Comparison of ENCODE assay signal across 1 cellular context in genomic region chr14:74084277-74085046, GRCh38.
TF ChIP-seq lines count a peak whose summit lies in the region.

Gene ALDH6A1, minus strand, starts transcription at chr14:74084453. Its CDS starts 59 bp downstream, at chr14:74084394.
Gene LIN52, plus strand, starts transcription at chr14:74084956. Its CDS starts 19 bp downstream, at chr14:74084975.

TF ChIP-seq in WTC11, 78 proteins besides CTCF, POLR2A, EP300 and RAD21 (continued from another document):
- no peak for TF ChIP-seq IRF2 (CRISPR knock-in tag; IDR thresholded peaks at IDR 0.05; ENCODE audit: borderline replicate concordance, low read depth)
- TF ChIP-seq, protein P1, sequence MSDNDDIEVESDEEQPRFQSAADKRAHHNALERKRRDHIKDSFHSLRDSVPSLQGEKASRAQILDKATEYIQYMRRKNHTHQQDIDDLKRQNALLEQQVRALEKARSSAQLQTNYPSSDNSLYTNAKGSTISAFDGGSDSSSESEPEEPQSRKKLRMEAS (CRISPR knock-in tag; IDR thresholded peaks at IDR 0.05) = no peak; the same call in 1 of the 2 replicates
- TF ChIP-seq NFYB (CRISPR knock-in tag; conservative IDR thresholded peaks at IDR 0.05; ENCODE audit: low read depth) = peak; percentile 92
- 0 out of 2 replicates have a peak, but pooled peaks have one; percentile 38 for TF ChIP-seq ZNF232 (CRISPR knock-in tag; IDR thresholded peaks at IDR 0.05)
- peak; percentile 2; the same call in 1 of the 2 replicates for TF ChIP-seq NFE2L1 (CRISPR knock-in tag; IDR thresholded peaks at IDR 0.05)
- no peak for TF ChIP-seq ZNF317 (CRISPR knock-in tag; IDR thresholded peaks at IDR 0.05; ENCODE audit: borderline replicate concordance, low read depth)
- TF ChIP-seq HMGXB4 (CRISPR knock-in tag; IDR thresholded peaks at IDR 0.05) = no peak
- TF ChIP-seq, protein P2, sequence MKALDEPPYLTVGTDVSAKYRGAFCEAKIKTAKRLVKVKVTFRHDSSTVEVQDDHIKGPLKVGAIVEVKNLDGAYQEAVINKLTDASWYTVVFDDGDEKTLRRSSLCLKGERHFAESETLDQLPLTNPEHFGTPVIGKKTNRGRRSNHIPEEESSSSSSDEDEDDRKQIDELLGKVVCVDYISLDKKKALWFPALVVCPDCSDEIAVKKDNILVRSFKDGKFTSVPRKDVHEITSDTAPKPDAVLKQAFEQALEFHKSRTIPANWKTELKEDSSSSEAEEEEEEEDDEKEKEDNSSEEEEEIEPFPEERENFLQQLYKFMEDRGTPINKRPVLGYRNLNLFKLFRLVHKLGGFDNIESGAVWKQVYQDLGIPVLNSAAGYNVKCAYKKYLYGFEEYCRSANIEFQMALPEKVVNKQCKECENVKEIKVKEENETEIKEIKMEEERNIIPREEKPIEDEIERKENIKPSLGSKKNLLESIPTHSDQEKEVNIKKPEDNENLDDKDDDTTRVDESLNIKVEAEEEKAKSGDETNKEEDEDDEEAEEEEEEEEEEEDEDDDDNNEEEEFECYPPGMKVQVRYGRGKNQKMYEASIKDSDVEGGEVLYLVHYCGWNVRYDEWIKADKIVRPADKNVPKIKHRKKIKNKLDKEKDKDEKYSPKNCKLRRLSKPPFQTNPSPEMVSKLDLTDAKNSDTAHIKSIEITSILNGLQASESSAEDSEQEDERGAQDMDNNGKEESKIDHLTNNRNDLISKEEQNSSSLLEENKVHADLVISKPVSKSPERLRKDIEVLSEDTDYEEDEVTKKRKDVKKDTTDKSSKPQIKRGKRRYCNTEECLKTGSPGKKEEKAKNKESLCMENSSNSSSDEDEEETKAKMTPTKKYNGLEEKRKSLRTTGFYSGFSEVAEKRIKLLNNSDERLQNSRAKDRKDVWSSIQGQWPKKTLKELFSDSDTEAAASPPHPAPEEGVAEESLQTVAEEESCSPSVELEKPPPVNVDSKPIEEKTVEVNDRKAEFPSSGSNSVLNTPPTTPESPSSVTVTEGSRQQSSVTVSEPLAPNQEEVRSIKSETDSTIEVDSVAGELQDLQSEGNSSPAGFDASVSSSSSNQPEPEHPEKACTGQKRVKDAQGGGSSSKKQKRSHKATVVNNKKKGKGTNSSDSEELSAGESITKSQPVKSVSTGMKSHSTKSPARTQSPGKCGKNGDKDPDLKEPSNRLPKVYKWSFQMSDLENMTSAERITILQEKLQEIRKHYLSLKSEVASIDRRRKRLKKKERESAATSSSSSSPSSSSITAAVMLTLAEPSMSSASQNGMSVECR (CRISPR knock-in tag; IDR thresholded peaks at IDR 0.05; ENCODE audit: borderline replicate concordance) = peak; percentile 70; the same call in 1 of the 2 replicates
- no peak for TF ChIP-seq FOXP4 (CRISPR knock-in tag; IDR thresholded peaks at IDR 0.05)
- TF ChIP-seq, protein P3, sequence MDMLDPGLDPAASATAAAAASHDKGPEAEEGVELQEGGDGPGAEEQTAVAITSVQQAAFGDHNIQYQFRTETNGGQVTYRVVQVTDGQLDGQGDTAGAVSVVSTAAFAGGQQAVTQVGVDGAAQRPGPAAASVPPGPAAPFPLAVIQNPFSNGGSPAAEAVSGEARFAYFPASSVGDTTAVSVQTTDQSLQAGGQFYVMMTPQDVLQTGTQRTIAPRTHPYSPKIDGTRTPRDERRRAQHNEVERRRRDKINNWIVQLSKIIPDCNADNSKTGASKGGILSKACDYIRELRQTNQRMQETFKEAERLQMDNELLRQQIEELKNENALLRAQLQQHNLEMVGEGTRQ (CRISPR knock-in tag; IDR thresholded peaks at IDR 0.05) = peak; percentile 94
- TF ChIP-seq, protein P4, sequence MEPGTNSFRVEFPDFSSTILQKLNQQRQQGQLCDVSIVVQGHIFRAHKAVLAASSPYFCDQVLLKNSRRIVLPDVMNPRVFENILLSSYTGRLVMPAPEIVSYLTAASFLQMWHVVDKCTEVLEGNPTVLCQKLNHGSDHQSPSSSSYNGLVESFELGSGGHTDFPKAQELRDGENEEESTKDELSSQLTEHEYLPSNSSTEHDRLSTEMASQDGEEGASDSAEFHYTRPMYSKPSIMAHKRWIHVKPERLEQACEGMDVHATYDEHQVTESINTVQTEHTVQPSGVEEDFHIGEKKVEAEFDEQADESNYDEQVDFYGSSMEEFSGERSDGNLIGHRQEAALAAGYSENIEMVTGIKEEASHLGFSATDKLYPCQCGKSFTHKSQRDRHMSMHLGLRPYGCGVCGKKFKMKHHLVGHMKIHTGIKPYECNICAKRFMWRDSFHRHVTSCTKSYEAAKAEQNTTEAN (CRISPR knock-in tag; IDR thresholded peaks at IDR 0.05) = no peak
